In genomic region chr7:131011437-131011752, GRCh38 we compare ENCODE assay signal across 8 cellular contexts.
DNase-seq lines count a peak whose midpoint lies in the region; ATAC-seq and TF ChIP-seq lines count a peak whose summit lies in the region.

No MANE protein-coding gene starts in this region.

- peaks cover 65% of the 10 kb centered on the region for H3K4me1 Mint-ChIP-seq in T-helper 1 cell treated with Interleukin-12 subunit alpha and Interleukin-12 subunit beta and Interleukin-4 antibody, amounts not matched to agents 30 μg/mL and 1 μg/mL, for 36 hours (ENCODE audit: low read depth)

- H3K4me3 Mint-ChIP-seq in T-helper 1 cell treated with Interleukin-12 subunit alpha and Interleukin-12 subunit beta and Interleukin-4 antibody, amounts not matched to agents 30 μg/mL and 1 μg/mL, for 36 hours, result peak overlapping the region; percentile 66

- H3K36me3 ChIP-seq in heart right ventricle, result peaks cover 0 to 4% (median 0%) of the 10 kb centered on the region in 9 donors

- H3K27me3 ChIP-seq in heart right ventricle, result no peaks in the 10 kb centered on the region

- H3K9me3 ChIP-seq in heart right ventricle, result no peaks in the 10 kb centered on the region

- no peaks in the 10 kb centered on the region for H3K27me3 Mint-ChIP-seq in T-helper 1 cell treated with Interleukin-12 subunit alpha and Interleukin-12 subunit beta and Interleukin-4 antibody, amounts not matched to agents 30 μg/mL and 1 μg/mL, for 36 hours (ENCODE audit: low read depth)

- no peak for DNase-seq in T-helper 1 cell
- DNase-seq in UCSD-AML1 (lab: John Stamatoyannopoulos, UW; ENCODE audit: unreplicated experiment), result peak; percentile 30
- peak in 1 of 2 donors; percentile 25 for DNase-seq in heart right ventricle
- DNase-seq in stimulated activated naive CD8-positive, alpha-beta T cell treated with anti-CD3 and anti-CD28 coated beads, Interleukin-15, Interleukin-2, amounts not matched to agents 100 U/mL and 50 U/mL, for 24 hours, result peak; percentile 46

- peak in 6 of 8 donors; percentile 31 to 67 (median 36) for ATAC-seq in heart right ventricle
- ATAC-seq in stimulated activated naive CD8-positive, alpha-beta T cell treated with anti-CD3 and anti-CD28 coated beads, Interleukin-15, Interleukin-2, amounts not matched to agents 100 U/mL and 50 U/mL, for 24 hours, result peak; percentile 21
- no peak for ATAC-seq in GM21360 (IDR thresholded peaks at IDR 0.05; ENCODE audit: unreplicated experiment)
- no peak for ATAC-seq in GM19395 (IDR thresholded peaks at IDR 0.05; ENCODE audit: unreplicated experiment)
- ATAC-seq in GM18868 (IDR thresholded peaks at IDR 0.05; ENCODE audit: unreplicated experiment), result no peak

- H3K4me3 ChIP-seq in heart right ventricle, result no peak overlapping the region

- H3K9me3 Mint-ChIP-seq in T-helper 1 cell treated with Interleukin-12 subunit alpha and Interleukin-12 subunit beta and Interleukin-4 antibody, amounts not matched to agents 30 μg/mL and 1 μg/mL, for 36 hours, result no peaks in the 10 kb centered on the region

- intact Hi-C loops in heart right ventricle (cut with DNase I), result no loop called here

- H3K4me1 ChIP-seq in heart right ventricle, result peaks cover 13 to 99% (median 82%) of the 10 kb centered on the region in 9 donors

- WGBS in heart right ventricle, 2 donors, result 70 to 75% methylated on average over 4 of the region's 4 CpGs

- H3K27ac Mint-ChIP-seq in T-helper 1 cell treated with Interleukin-12 subunit alpha and Interleukin-12 subunit beta and Interleukin-4 antibody, amounts not matched to agents 30 μg/mL and 1 μg/mL, for 36 hours, result peak overlapping the region; percentile 85

- H3K27ac ChIP-seq in heart right ventricle, result peak overlapping the region in 6 of 10 donors; percentile 21 to 79 (median 42)

- no peak for TF ChIP-seq CTCF in heart right ventricle (IDR thresholded peaks at IDR 0.05)

- no peaks in the 10 kb centered on the region for H3K36me3 Mint-ChIP-seq in T-helper 1 cell treated with Interleukin-12 subunit alpha and Interleukin-12 subunit beta and Interleukin-4 antibody, amounts not matched to agents 30 μg/mL and 1 μg/mL, for 36 hours (ENCODE audit: low read depth)

Comparison
In these comparisons a context has a peak if more than half of its experiments do, and no peak if none do; other contexts are left out.
1. DNase-seq: peak in UCSD-AML1 (single experiment) and stimulated activated naive CD8-positive, alpha-beta T cell treated with anti-CD3 and anti-CD28 coated beads, Interleukin-15, Interleukin-2, amounts not matched to agents 100 U/mL and 50 U/mL, for 24 hours (single experiment); none in T-helper 1 cell (0 of 5).
2. ATAC-seq: peak in heart right ventricle (6 of 8) and stimulated activated naive CD8-positive, alpha-beta T cell treated with anti-CD3 and anti-CD28 coated beads, Interleukin-15, Interleukin-2, amounts not matched to agents 100 U/mL and 50 U/mL, for 24 hours (single experiment); none in GM21360 (single experiment), GM19395 (single experiment) and GM18868 (single experiment).